1 cellular context compared by ENCODE assay signal in the genomic region with DNA sequence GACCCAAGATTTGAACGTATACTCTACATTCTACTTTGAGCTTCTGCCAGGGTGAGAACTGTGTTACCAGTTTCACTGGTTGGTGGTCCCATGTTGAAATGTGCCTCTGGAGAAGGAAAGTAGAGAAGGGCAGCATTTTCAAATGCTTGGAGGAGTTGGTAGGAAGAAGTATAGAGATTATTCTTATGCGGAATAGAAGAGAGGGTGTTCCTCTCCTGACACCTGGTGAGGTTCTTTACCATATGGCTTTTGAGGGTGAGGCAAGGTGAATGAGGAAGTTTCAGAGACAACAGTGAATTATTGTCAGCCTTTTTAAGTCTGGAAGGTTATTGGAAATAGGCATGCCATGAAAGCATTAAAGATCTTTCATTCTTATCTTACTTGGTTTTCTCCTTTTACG.
TF ChIP-seq lines count a peak whose summit lies in the region.

No MANE protein-coding gene starts in this region.

TF ChIP-seq in WTC11, 78 proteins besides CTCF, POLR2A, EP300 and RAD21:
- TF ChIP-seq, protein P1, sequence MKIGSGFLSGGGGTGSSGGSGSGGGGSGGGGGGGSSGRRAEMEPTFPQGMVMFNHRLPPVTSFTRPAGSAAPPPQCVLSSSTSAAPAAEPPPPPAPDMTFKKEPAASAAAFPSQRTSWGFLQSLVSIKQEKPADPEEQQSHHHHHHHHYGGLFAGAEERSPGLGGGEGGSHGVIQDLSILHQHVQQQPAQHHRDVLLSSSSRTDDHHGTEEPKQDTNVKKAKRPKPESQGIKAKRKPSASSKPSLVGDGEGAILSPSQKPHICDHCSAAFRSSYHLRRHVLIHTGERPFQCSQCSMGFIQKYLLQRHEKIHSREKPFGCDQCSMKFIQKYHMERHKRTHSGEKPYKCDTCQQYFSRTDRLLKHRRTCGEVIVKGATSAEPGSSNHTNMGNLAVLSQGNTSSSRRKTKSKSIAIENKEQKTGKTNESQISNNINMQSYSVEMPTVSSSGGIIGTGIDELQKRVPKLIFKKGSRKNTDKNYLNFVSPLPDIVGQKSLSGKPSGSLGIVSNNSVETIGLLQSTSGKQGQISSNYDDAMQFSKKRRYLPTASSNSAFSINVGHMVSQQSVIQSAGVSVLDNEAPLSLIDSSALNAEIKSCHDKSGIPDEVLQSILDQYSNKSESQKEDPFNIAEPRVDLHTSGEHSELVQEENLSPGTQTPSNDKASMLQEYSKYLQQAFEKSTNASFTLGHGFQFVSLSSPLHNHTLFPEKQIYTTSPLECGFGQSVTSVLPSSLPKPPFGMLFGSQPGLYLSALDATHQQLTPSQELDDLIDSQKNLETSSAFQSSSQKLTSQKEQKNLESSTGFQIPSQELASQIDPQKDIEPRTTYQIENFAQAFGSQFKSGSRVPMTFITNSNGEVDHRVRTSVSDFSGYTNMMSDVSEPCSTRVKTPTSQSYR (CRISPR knock-in tag; IDR thresholded peaks at IDR 0.05) = no peak
- no peak for TF ChIP-seq ZNF121 (CRISPR knock-in tag; IDR thresholded peaks at IDR 0.05)
- no peak for TF ChIP-seq RELA (CRISPR knock-in tag; IDR thresholded peaks at IDR 0.05; ENCODE audit: borderline replicate concordance)
- no peak for TF ChIP-seq KAT7 (CRISPR knock-in tag; IDR thresholded peaks at IDR 0.05; ENCODE audit: borderline replicate concordance)
- no peak for TF ChIP-seq SOX15 (CRISPR knock-in tag; IDR thresholded peaks at IDR 0.05)
- TF ChIP-seq, protein P2, sequence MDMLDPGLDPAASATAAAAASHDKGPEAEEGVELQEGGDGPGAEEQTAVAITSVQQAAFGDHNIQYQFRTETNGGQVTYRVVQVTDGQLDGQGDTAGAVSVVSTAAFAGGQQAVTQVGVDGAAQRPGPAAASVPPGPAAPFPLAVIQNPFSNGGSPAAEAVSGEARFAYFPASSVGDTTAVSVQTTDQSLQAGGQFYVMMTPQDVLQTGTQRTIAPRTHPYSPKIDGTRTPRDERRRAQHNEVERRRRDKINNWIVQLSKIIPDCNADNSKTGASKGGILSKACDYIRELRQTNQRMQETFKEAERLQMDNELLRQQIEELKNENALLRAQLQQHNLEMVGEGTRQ (CRISPR knock-in tag; IDR thresholded peaks at IDR 0.05) = no peak
- TF ChIP-seq, protein P3, sequence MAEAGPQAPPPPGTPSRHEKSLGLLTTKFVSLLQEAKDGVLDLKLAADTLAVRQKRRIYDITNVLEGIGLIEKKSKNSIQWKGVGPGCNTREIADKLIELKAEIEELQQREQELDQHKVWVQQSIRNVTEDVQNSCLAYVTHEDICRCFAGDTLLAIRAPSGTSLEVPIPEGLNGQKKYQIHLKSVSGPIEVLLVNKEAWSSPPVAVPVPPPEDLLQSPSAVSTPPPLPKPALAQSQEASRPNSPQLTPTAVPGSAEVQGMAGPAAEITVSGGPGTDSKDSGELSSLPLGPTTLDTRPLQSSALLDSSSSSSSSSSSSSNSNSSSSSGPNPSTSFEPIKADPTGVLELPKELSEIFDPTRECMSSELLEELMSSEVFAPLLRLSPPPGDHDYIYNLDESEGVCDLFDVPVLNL (CRISPR knock-in tag; IDR thresholded peaks at IDR 0.05; ENCODE audit: borderline replicate concordance, low read depth) = no peak
- no peak for TF ChIP-seq NR1H2 (CRISPR knock-in tag; IDR thresholded peaks at IDR 0.05)
- TF ChIP-seq CREB1 (CRISPR knock-in tag; IDR thresholded peaks at IDR 0.05) = no peak
- no peak for TF ChIP-seq ZNF423 (CRISPR knock-in tag; IDR thresholded peaks at IDR 0.05)
TF ChIP-seq in WTC11: peak in this region for 0.
